In the genomic region with DNA sequence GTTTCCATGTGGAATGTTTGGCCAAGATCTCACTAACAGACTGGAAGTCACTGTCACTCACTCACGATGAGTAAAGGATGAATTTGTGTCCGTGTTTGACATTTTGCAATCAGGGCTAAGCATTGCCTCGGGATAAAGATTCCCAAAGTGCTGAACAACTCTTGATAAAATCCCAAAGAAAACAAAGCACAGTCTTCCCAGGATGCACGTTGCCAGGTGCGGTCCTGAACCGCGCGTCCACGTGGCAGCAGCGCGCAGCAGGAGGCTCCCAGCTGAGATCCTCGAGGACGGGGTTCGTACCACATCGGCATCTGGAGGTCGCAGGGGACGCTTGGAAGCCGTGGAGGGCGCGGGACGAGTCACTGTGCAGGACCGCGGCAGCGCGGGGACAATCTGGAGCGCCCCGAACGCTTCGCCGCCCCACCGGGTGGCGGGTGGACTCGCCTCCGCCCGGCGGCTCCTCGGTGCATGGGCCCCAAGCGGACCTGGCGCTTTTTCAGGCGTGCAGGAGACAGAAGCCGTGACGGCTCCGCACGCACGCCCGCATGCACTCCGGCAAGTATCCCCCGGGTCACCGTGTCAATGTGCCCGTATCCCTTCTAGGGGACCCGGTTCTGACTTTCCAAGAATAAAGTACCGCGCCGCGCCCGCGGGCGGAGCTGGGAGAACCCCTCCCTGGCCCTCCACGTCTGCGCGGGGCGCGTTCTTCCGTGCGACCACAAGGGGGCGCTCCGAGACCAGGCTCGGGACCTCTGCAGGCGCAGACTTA, we compare ENCODE assay signal across 8 cellular contexts. TPM values are rescaled to one million over a fixed set of nuclear protein-coding genes. Genes with fewer than 3 reads are reported as not detected.
DNase-seq lines count a peak whose midpoint lies in the region; ATAC-seq, FAIRE-seq and TF ChIP-seq lines count a peak whose summit lies in the region.

No MANE protein-coding gene starts in this region.

- H3K4me1 ChIP-seq in endothelial cell of umbilical vein (ENCODE audit: control insufficient read depth, extremely low read depth, insufficient read depth, low read length) = peaks cover 5% of the 10 kb centered on the region
- H3K4me1 ChIP-seq in muscle layer of duodenum (ENCODE audit: control insufficient read depth in 1 of 2, insufficient read depth in 2 of 2, low read length in 2 of 2) = peaks cover 4 to 15% of the 10 kb centered on the region in 2 donors

- no peaks in the 10 kb centered on the region for H4K20me1 ChIP-seq in endothelial cell of umbilical vein (replicated peaks; ENCODE audit: control insufficient read depth, extremely low read depth, insufficient read depth, low read length)

- no peaks in the 10 kb centered on the region for H3K79me2 ChIP-seq in endothelial cell of umbilical vein (ENCODE audit: control insufficient read depth, insufficient read depth, low read length)

- POLR2A ChIA-PET in endothelial cell of umbilical vein (lab: Charles Lee) = interaction anchor here (0.6 kb wide), 1 partner anchor 139 kb away, joined by 7 read pairs; no protein-coding TSS in a partner anchor

- H3K27ac ChIP-seq in endothelial cell of umbilical vein (ENCODE audit: insufficient read depth, low read depth, low read length) = no peak overlapping the region
- no peak overlapping the region for H3K27ac ChIP-seq in muscle layer of duodenum (ENCODE audit: low read length)

- TF ChIP-seq POLR2A in endothelial cell of umbilical vein (IDR thresholded peaks at IDR 0.05; ENCODE audit: low read depth, low read length) = no peak

- FAIRE-seq in endothelial cell of umbilical vein (lab: Jason Lieb, UNC) = no peak

- H3K9ac ChIP-seq in endothelial cell of umbilical vein (replicated peaks; ENCODE audit: extremely low read depth, insufficient read depth, low read length) = no peak overlapping the region

- peak; percentile 91 for ATAC-seq in GM19397 (IDR thresholded peaks at IDR 0.05; ENCODE audit: unreplicated experiment)
- ATAC-seq in HG03565 (IDR thresholded peaks at IDR 0.05; ENCODE audit: unreplicated experiment) = peak; percentile 81

- no peaks in the 10 kb centered on the region for H3K9me1 ChIP-seq in endothelial cell of umbilical vein (replicated peaks; ENCODE audit: control insufficient read depth, extremely low read depth, insufficient read depth, low read length)

- H3K4me3 ChIP-seq in endothelial cell of umbilical vein (replicated peaks in 1 of 3; ENCODE audit: insufficient read depth in 1 of 3, low read depth in 1 of 3, low read length in 3 of 3) (peak overlapping the region; percentile 11 to 50 (median 35)), muscle layer of duodenum (ENCODE audit: low read depth in 1 of 2, low read length in 2 of 2) (peak overlapping the region; percentile 42 to 68)

- H3K4me2 ChIP-seq in endothelial cell of umbilical vein (ENCODE audit: insufficient read depth, low read length) = peak overlapping the region; percentile 68

- H3K9me3 ChIP-seq in endothelial cell of umbilical vein (replicated peaks; ENCODE audit: control insufficient read depth, insufficient read depth, low read length) (no peaks in the 10 kb centered on the region), muscle layer of duodenum (ENCODE audit: control insufficient read depth in 1 of 2, low read length in 2 of 2) (no peaks in the 10 kb centered on the region)

- H3K27me3 ChIP-seq in endothelial cell of umbilical vein (ENCODE audit: control insufficient read depth in 2 of 2, insufficient read depth in 2 of 2, low read length in 2 of 2) (peaks cover 0 to 17% of the 10 kb centered on the region in 2 experiments), muscle layer of duodenum (ENCODE audit: low read depth, low read length) (no peaks in the 10 kb centered on the region)

- dilution Hi-C loops in endothelial cell of umbilical vein (cut with MboI; ENCODE audit: extremely low pct_ligation_motif_present, low sequenced_read_pairs) = no loop called here

- BruUV-seq in endothelial cell of umbilical vein (replicated peaks; lab: Mats Ljungman, UMichigan) = no TSS peak

- H3K36me3 ChIP-seq in endothelial cell of umbilical vein (ENCODE audit: control insufficient read depth in 2 of 2, extremely low read depth in 1 of 2, insufficient read depth in 2 of 2, low read length in 2 of 2) (no peaks in the 10 kb centered on the region), muscle layer of duodenum (ENCODE audit: control insufficient read depth in 1 of 2, insufficient read depth in 2 of 2, low read length in 2 of 2) (no peaks in the 10 kb centered on the region)

- H2AFZ ChIP-seq in endothelial cell of umbilical vein (ENCODE audit: low read depth, low read length) = peak overlapping the region; percentile 96

- DNase-seq in AG08396 (ENCODE audit: low spot score) = peak; percentile 88
- DNase-seq in activated CD4-positive, alpha-beta T cell treated with anti-CD3 and anti-CD28 coated beads, Interleukin-2, amount 50 U/mL, for 48 hours = peak; percentile 91 to 93
- DNase-seq in endothelial cell of umbilical vein (ENCODE audit: low read depth, low spot score) = peak; percentile 83
- DNase-seq in stimulated activated CD8-positive, alpha-beta memory T cell treated with anti-CD3 and anti-CD28 coated beads, Interleukin-7, amount 100 ng/mL, for 24 hours (ENCODE audit: low read depth) = peak; percentile 85
- no peak for DNase-seq in DMS79 treated with DMSO at 0.1 percent for 48 hours (lab: John Stamatoyannopoulos, UW)

- intact Hi-C loops in endothelial cell of umbilical vein (cut with micrococcal nuclease) = loop anchor here (1.0 to 5.0 kb wide), 6 partner anchors 11 to 331 kb away; no protein-coding TSS in a partner anchor

- TF ChIP-seq CTCF in endothelial cell of umbilical vein (IDR thresholded peaks at IDR 0.05; ENCODE audit: extremely low read depth in 1 of 2, insufficient read depth in 1 of 2, low read depth in 1 of 2, low read length in 2 of 2) = peak; percentile 96 to 98

- CTCF ChIA-PET in endothelial cell of umbilical vein (lab: Charles Lee) = interaction anchor here (0.6 to 5.5 kb wide), 29 partner anchors 8 to 668 kb away, joined by 3 to 95 read pairs (median 6); a partner anchor contains a TSS

TF ChIP-seq in endothelial cell of umbilical vein, 7 proteins besides CTCF, POLR2A, EP300 and RAD21:
- TF ChIP-seq, protein P1, sequence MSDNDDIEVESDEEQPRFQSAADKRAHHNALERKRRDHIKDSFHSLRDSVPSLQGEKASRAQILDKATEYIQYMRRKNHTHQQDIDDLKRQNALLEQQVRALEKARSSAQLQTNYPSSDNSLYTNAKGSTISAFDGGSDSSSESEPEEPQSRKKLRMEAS (IDR thresholded peaks at IDR 0.05; ENCODE audit: insufficient read depth, insufficient read length) = peak; percentile 70
- TF ChIP-seq FOS (IDR thresholded peaks at IDR 0.05; ENCODE audit: borderline replicate concordance, insufficient read depth, low read length) (no peak), EZH2 (IDR thresholded peaks at IDR 0.05; ENCODE audit: borderline replicate concordance, low read depth, low read length, severe bottlenecking) (peak; percentile 49)

RNA-seq across cellular contexts. Expression of a gene that starts 17.7 kb away (rescaled TPM):
- not detected in 2 replicates for total RNA-seq in endothelial cell of umbilical vein
- polyA plus RNA-seq in endothelial cell of umbilical vein = not detected in 2 replicates
- polyA plus RNA-seq in endothelial cell of umbilical vein (2011; cell fraction: cytosol; rRNA removed) = not detected in 2 replicates
- polyA plus RNA-seq in endothelial cell of umbilical vein (2011; cell fraction: nucleus; rRNA removed) = not detected in 2 replicates
- not detected in 2 replicates for polyA plus RNA-seq in endothelial cell of umbilical vein (2012)
- not detected in 2 replicates for polyA minus RNA-seq in endothelial cell of umbilical vein
- polyA minus RNA-seq in endothelial cell of umbilical vein (2011; cell fraction: cytosol; rRNA and poly(A)+ RNA removed) = not detected
- not detected in 2 replicates for polyA minus RNA-seq in endothelial cell of umbilical vein (2011; cell fraction: nucleus; rRNA and poly(A)+ RNA removed)

RNA-seq across cellular contexts. Expression of a gene that starts 36.1 kb away (rescaled TPM):
- total RNA-seq in endothelial cell of umbilical vein = not detected in 2 replicates
- not detected in 2 replicates for polyA plus RNA-seq in endothelial cell of umbilical vein
- not detected in 2 replicates for polyA plus RNA-seq in endothelial cell of umbilical vein (2011; cell fraction: cytosol; rRNA removed)
- polyA plus RNA-seq in endothelial cell of umbilical vein (2011; cell fraction: nucleus; rRNA removed) = not detected in 2 replicates
- polyA plus RNA-seq in endothelial cell of umbilical vein (2012) = not detected in 2 replicates
- not detected in 2 replicates for polyA minus RNA-seq in endothelial cell of umbilical vein
- not detected for polyA minus RNA-seq in endothelial cell of umbilical vein (2011; cell fraction: cytosol; rRNA and poly(A)+ RNA removed)
- not detected in 2 replicates for polyA minus RNA-seq in endothelial cell of umbilical vein (2011; cell fraction: nucleus; rRNA and poly(A)+ RNA removed)
